ENCODE assay signal across 19 cellular contexts in genomic region chr9:5354184-5354583, GRCh38. TPM values are rescaled to one million over a fixed set of nuclear protein-coding genes. Genes with fewer than 3 reads are reported as not detected.
DNase-seq lines count a peak whose midpoint lies in the region; ATAC-seq and TF ChIP-seq lines count a peak whose summit lies in the region.
"Had no signal": no experiment of that assay in that cellular context is flagged by ENCODE, and none has a peak within 500 bp of the region (broad histone marks: within the 10 kb centered on the region; RNA-seq: fewer than 3 reads in every experiment).

No MANE protein-coding gene starts in this region.

- WGBS in mesenchymal stem cell, result 84% methylated on average over 2 of the region's 2 CpGs

- no peak overlapping the region for H3K9ac ChIP-seq in mesenchymal stem cell (ENCODE audit: low read length)
- H3K9ac ChIP-seq: BLaER1 treated with 17β-estradiol and CSF1 and Interleukin-3, amounts not matched to agents 10 nM and 100 nM; KMS-11 had no signal

- H3K4me1 Mint-ChIP-seq in natural killer cell (peaks cover 43 to 46% of the 10 kb centered on the region in 2 donors), T-cell (peaks cover 44 to 49% (median 48%) of the 10 kb centered on the region in 3 donors)
- peaks cover 21 to 31% of the 10 kb centered on the region in 2 donors for H3K4me1 Mint-ChIP-seq in natural killer cell treated with Interleukin-12 subunit alpha and Interleukin-12 subunit beta and Interleukin-15 and Interleukin-18, amount 100 ng/mL, for 72 hours (ENCODE audit: low read depth in 2 of 2)

- no peak overlapping the region for H2BK120ac ChIP-seq in mesenchymal stem cell (ENCODE audit: low read depth, low read length)

- no peaks in the 10 kb centered on the region for H3K27me3 ChIP-seq in mesenchymal stem cell (ENCODE audit: control insufficient read depth in 1 of 2, insufficient read depth in 1 of 2, low read length in 2 of 2)
- H3K27me3 ChIP-seq: BLaER1 treated with 17β-estradiol and CSF1 and Interleukin-3, amounts not matched to agents 10 nM and 100 nM had no signal

- H3K14ac ChIP-seq in mesenchymal stem cell (ENCODE audit: low read length in 2 of 2), result no peak overlapping the region

- peaks cover 8% of the 10 kb centered on the region for H3K36me3 Mint-ChIP-seq in natural killer cell
- H3K36me3 Mint-ChIP-seq in natural killer cell treated with Interleukin-12 subunit alpha and Interleukin-12 subunit beta and Interleukin-15 and Interleukin-18, amount 100 ng/mL, for 72 hours, result peaks cover 8% of the 10 kb centered on the region
- peaks cover 23% of the 10 kb centered on the region for H3K36me3 Mint-ChIP-seq in T-cell

- no peak overlapping the region for H3K4me2 ChIP-seq in mesenchymal stem cell (ENCODE audit: low read length, poor library complexity, severe bottlenecking)
- H3K4me2 ChIP-seq: BLaER1 treated with 17β-estradiol and CSF1 and Interleukin-3, amounts not matched to agents 10 nM and 100 nM; KMS-11 had no signal

- intact Hi-C loops in natural killer cell (cut with micrococcal nuclease), result no loop called here

- DNase-seq in natural killer cell (no peak), T-cell (no peak), mesenchymal stem cell (peak; percentile 30), NCI-H1694 (lab: John Stamatoyannopoulos, UW) (no peak), substantia nigra (lab: John Stamatoyannopoulos, UW) (no peak)
- DNase-seq in natural killer cell treated with Interleukin-12 subunit alpha and Interleukin-12 subunit beta and Interleukin-15 and Interleukin-18, amount 100 ng/mL, for 72 hours (ENCODE audit: low spot score), result no peak
- DNase-seq: COR-L47, MV-4-11, NCI-H187, NCI-H2107, NCI-H2227 treated with DMSO at 0.1 percent for 48 hours, NCI-H524, NCI-H82, OCI-M1, SHP77 had no signal

- peaks cover 16% of the 10 kb centered on the region for H3K9me3 ChIP-seq in mesenchymal stem cell (ENCODE audit: control insufficient read depth, low read length)

- H3K36me3 ChIP-seq in mesenchymal stem cell (ENCODE audit: control insufficient read depth in 1 of 2, insufficient read depth in 2 of 2, low read depth in 1 of 2, low read length in 2 of 2), result peaks cover 0 to 7% of the 10 kb centered on the region in 2 experiments

- H4K8ac ChIP-seq in mesenchymal stem cell (ENCODE audit: low read length), result no peak overlapping the region

- CTCF ChIA-PET in T-cell (lab: Charles Lee), result no interaction called here

- no peak overlapping the region for H2BK15ac ChIP-seq in mesenchymal stem cell (ENCODE audit: low read depth, poor library complexity, severe bottlenecking)

- no peak overlapping the region for H2BK12ac ChIP-seq in mesenchymal stem cell (ENCODE audit: low read length in 2 of 2)

- no peak overlapping the region for H4K91ac ChIP-seq in mesenchymal stem cell (ENCODE audit: low read length)

- H3K23ac ChIP-seq in mesenchymal stem cell (ENCODE audit: low read length in 2 of 2), result no peak overlapping the region

- H3K9me3 Mint-ChIP-seq in natural killer cell (peaks cover 2 to 4% of the 10 kb centered on the region in 2 donors), T-cell (peaks cover 4 to 14% (median 6%) of the 10 kb centered on the region in 3 donors)
- no peaks in the 10 kb centered on the region for H3K9me3 Mint-ChIP-seq in natural killer cell treated with Interleukin-12 subunit alpha and Interleukin-12 subunit beta and Interleukin-15 and Interleukin-18, amount 100 ng/mL, for 72 hours

- H3K27ac Mint-ChIP-seq in natural killer cell, result peak overlapping the region; percentile 62 to 79
- H3K27ac Mint-ChIP-seq in natural killer cell treated with Interleukin-12 subunit alpha and Interleukin-12 subunit beta and Interleukin-15 and Interleukin-18, amount 100 ng/mL, for 72 hours, result no peak overlapping the region
- H3K27ac Mint-ChIP-seq in T-cell, result peak overlapping the region; percentile 73 to 81

- no peak overlapping the region for H3K4ac ChIP-seq in mesenchymal stem cell (ENCODE audit: low read depth in 1 of 2, low read length in 2 of 2)

- H3K27me3 Mint-ChIP-seq in natural killer cell (ENCODE audit: low read depth in 2 of 2) (no peaks in the 10 kb centered on the region), T-cell (no peaks in the 10 kb centered on the region)
- no peaks in the 10 kb centered on the region for H3K27me3 Mint-ChIP-seq in natural killer cell treated with Interleukin-12 subunit alpha and Interleukin-12 subunit beta and Interleukin-15 and Interleukin-18, amount 100 ng/mL, for 72 hours

- H2AK5ac ChIP-seq in mesenchymal stem cell (ENCODE audit: low read length, severe bottlenecking), result no peak overlapping the region

- no peaks in the 10 kb centered on the region for H3K4me1 ChIP-seq in mesenchymal stem cell (ENCODE audit: control insufficient read depth, insufficient read depth, low read depth, low read length)
- H3K4me1 ChIP-seq: BLaER1 treated with 17β-estradiol and CSF1 and Interleukin-3, amounts not matched to agents 10 nM and 100 nM had no signal

- H3K4me3 Mint-ChIP-seq in natural killer cell (no peak overlapping the region), T-cell (no peak overlapping the region)
- H3K4me3 Mint-ChIP-seq in natural killer cell treated with Interleukin-12 subunit alpha and Interleukin-12 subunit beta and Interleukin-15 and Interleukin-18, amount 100 ng/mL, for 72 hours, result no peak overlapping the region

- POLR2A ChIA-PET in T-cell (lab: Charles Lee), result no interaction called here

- H3K79me1 ChIP-seq in mesenchymal stem cell (replicated peaks; ENCODE audit: low read length, poor library complexity, severe bottlenecking), result no peaks in the 10 kb centered on the region

- no peak overlapping the region for H2AFZ ChIP-seq in mesenchymal stem cell (ENCODE audit: low read depth, low read length)

- H2BK5ac ChIP-seq in mesenchymal stem cell (ENCODE audit: low read depth, low read length, poor library complexity, severe bottlenecking), result no peak overlapping the region

- no peak overlapping the region for H3K18ac ChIP-seq in mesenchymal stem cell (ENCODE audit: low read depth in 1 of 2, low read length in 2 of 2)

- TF ChIP-seq CTCF in natural killer cell (IDR thresholded peaks at IDR 0.05), result no peak

- H3K27ac ChIP-seq in mesenchymal stem cell (ENCODE audit: low read length, poor library complexity, severe bottlenecking), result no peak overlapping the region
- H3K27ac ChIP-seq in substantia nigra (ENCODE audit: low read depth, low read length, poor library complexity, severe bottlenecking), result no peak overlapping the region
- H3K27ac ChIP-seq: BLaER1 treated with 17β-estradiol and CSF1 and Interleukin-3, amounts not matched to agents 10 nM and 100 nM; KMS-11 had no signal

- ATAC-seq in natural killer cell (no peak), T-cell (replicated peaks in 1 of 4) (no peak), GM19023 (IDR thresholded peaks at IDR 0.05; ENCODE audit: unreplicated experiment) (no peak)
- no peak for ATAC-seq in natural killer cell treated with Interleukin-12 subunit alpha and Interleukin-12 subunit beta and Interleukin-15 and Interleukin-18, amount 100 ng/mL, for 72 hours

- no peak overlapping the region for H3K4me3 ChIP-seq in mesenchymal stem cell (ENCODE audit: insufficient read depth in 1 of 2, low read depth in 1 of 2, low read length in 2 of 2)
- H3K4me3 ChIP-seq: BLaER1 treated with 17β-estradiol and CSF1 and Interleukin-3, amounts not matched to agents 10 nM and 100 nM had no signal

RNA-seq across cellular contexts. Expression of gene RLN1, which starts 14.5 kb away (rescaled TPM):
- 1 to 10 TPM in 2 of 3 donors, under 1 TPM in 1; 0.43 to 1.9 (median 1.5) TPM for total RNA-seq in natural killer cell
- total RNA-seq in natural killer cell treated with Interleukin-12 subunit alpha and Interleukin-12 subunit beta and Interleukin-15 and Interleukin-18, amount 100 ng/mL, for 72 hours, result 1 to 10 TPM in 1 of 2 donors, not detected in 1; 1.1 TPM
- 1 to 10 TPM; 1.6 to 4.8 (median 3.5) TPM for total RNA-seq in T-cell
- 0.11 TPM for polyA plus RNA-seq in mesenchymal stem cell (2013, experiment 1 of 2)
- not detected for polyA plus RNA-seq in mesenchymal stem cell (2013, experiment 2 of 2)
- total RNA-seq: HT-29 had no signal

RNA-seq across cellular contexts. Expression of gene RLN2, which starts 49.7 kb away (rescaled TPM):
- total RNA-seq in natural killer cell (1 to 10 TPM in 1 of 3 donors, under 1 TPM in 2; 0.88 to 1.4 (median 0.94) TPM), T-cell (1 to 10 TPM in 3 of 5 donors, under 1 TPM in 2; 0.86 to 4.6 (median 4.5) TPM)
- under 1 TPM in 1 of 2 donors, not detected in 1; 0.40 TPM for total RNA-seq in natural killer cell treated with Interleukin-12 subunit alpha and Interleukin-12 subunit beta and Interleukin-15 and Interleukin-18, amount 100 ng/mL, for 72 hours
- polyA plus RNA-seq in mesenchymal stem cell (2013, experiment 1 of 2), result 0.19 TPM
- polyA plus RNA-seq in mesenchymal stem cell (2013, experiment 2 of 2), result 0.21 TPM
- total RNA-seq: HT-29 had no signal

Comparison
In these comparisons a context has a peak if more than half of its experiments do, and no peak if none do; other contexts are left out.
1. H3K27ac Mint-ChIP-seq: peak in natural killer cell (2 of 2) and T-cell (2 of 2); none in natural killer cell treated with Interleukin-12 subunit alpha and Interleukin-12 subunit beta and Interleukin-15 and Interleukin-18, amount 100 ng/mL, for 72 hours (0 of 2).